31 cellular contexts compared by ENCODE assay signal in the genomic region with DNA sequence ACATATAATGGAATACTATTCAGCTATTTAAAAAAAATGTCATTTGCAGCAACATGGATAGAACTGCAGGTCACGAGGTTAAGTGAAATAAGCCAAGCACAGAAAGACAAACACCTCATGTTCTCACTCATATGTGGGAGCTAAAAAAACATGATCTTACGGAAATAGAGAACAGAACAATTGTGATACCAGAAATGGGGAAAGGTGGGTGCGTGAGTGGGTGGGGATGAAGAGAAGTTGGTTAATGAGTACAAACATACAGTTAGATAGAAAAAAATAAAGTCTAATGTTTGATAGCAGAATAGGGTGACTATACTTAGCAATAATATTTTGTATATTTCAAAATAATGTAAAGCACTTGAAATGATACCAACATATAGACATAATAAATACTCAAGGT. TPM values are rescaled to one million over a fixed set of nuclear protein-coding genes. Genes with fewer than 3 reads are reported as not detected.
A peak's percentile ranks its signal among the peaks of the same experiment; 100 is the strongest.
DNase-seq lines count a peak whose midpoint lies in the region; ATAC-seq and TF ChIP-seq lines count a peak whose summit lies in the region.
"Had no signal": no experiment of that assay in that cellular context is flagged by ENCODE, and none has a peak within 500 bp of the region (broad histone marks: within the 10 kb centered on the region; RNA-seq: fewer than 3 reads in every experiment).

No MANE protein-coding gene starts in this region.

- no peak for TF ChIP-seq CTCF in HEK293 (tag by site-specific recombination; IDR thresholded peaks at IDR 0.05)

- no peak overlapping the region for H3K4me3 ChIP-seq in HEK293 (ENCODE audit: low read depth, low read length)
- H3K4me3 ChIP-seq: A549; BLaER1; BLaER1 treated with 17β-estradiol and CSF1 and Interleukin-3, amounts not matched to agents 10 nM and 100 nM had no signal

- DNase-seq in Ammon's horn (ENCODE audit: low spot score), result peak; percentile 9
- peak; percentile 53 for DNase-seq in kidney glomerular epithelial cell (lab: John Stamatoyannopoulos, UW)
- DNase-seq in sciatic nerve (ENCODE audit: low spot score), result no peak
- DNase-seq in stimulated activated naive CD4-positive, alpha-beta T cell treated with Interleukin-2 at 50 U/mL for 16 hours (lab: John Stamatoyannopoulos, UW), result no peak
- DNase-seq in effector CD4-positive, alpha-beta T cell, result no peak
- DNase-seq: 8988T; ACHN; AML-193; BE2C; C1 segment of cervical spinal cord; Caco-2; Calu3; CD4-positive, alpha-beta memory T cell; CD4-positive, alpha-beta T cell; CD4-positive, CD25-positive, alpha-beta regulatory T cell; CD8-positive, alpha-beta memory T cell; CD8-positive, alpha-beta T cell; COR-L47; DMS 273 treated with DMSO at 0.1 percent for 48 hours; DMS153; DMS53; DMS79; DMS79 treated with DMSO at 0.1 percent for 48 hours; DND-41; EL had no signal

- H3K27ac ChIP-seq in HEK293 (ENCODE audit: extremely low read depth, low read depth, low read length), result no peak overlapping the region
- H3K27ac ChIP-seq: 22Rv1; A549; BLaER1; BLaER1 treated with 17β-estradiol and CSF1 and Interleukin-3, amounts not matched to agents 10 nM and 100 nM; C4-2B had no signal

- POLR2A ChIA-PET in HEK293 (lab: Yijun Ruan, JAX), result interaction anchor here (0.5 kb wide), 1 partner anchor 8 kb away, joined by 3 read pairs; no protein-coding TSS in a partner anchor

- H3K4me1 ChIP-seq in HEK293 (ENCODE audit: control insufficient read depth, insufficient read depth, low read length), result no peaks in the 10 kb centered on the region
- H3K4me1 ChIP-seq: A549; BE2C; BLaER1; BLaER1 treated with 17β-estradiol and CSF1 and Interleukin-3, amounts not matched to agents 10 nM and 100 nM; Caco-2 had no signal

- ATAC-seq in sciatic nerve, result no peak
- ATAC-seq: A549; CD8-positive, alpha-beta T cell had no signal

- peaks cover 0 to 15% of the 10 kb centered on the region in 2 experiments; a peak in 2 of 3 replicates for H3K36me3 ChIP-seq in HEK293 (ENCODE audit: control insufficient read depth in 2 of 2, insufficient read depth in 1 of 2, low read length in 2 of 2)

- intact Hi-C loops in sciatic nerve (cut with DNase I), result no loop called here

- no peaks in the 10 kb centered on the region for H3K9me3 ChIP-seq in HEK293 (ENCODE audit: control insufficient read depth, insufficient read depth, low read depth, low read length)
- H3K9me3 ChIP-seq: A549, BE2C, BLaER1, Caco-2 had no signal

- CTCF ChIA-PET in HEK293 (lab: Yijun Ruan, JAX), result interaction anchor here (0.6 kb wide), 1 partner anchor 156 kb away, joined by 3 read pairs; no protein-coding TSS in a partner anchor

TF ChIP-seq in HEK293, 187 proteins besides CTCF, POLR2A, EP300 and RAD21:
- TF ChIP-seq, protein P1, sequence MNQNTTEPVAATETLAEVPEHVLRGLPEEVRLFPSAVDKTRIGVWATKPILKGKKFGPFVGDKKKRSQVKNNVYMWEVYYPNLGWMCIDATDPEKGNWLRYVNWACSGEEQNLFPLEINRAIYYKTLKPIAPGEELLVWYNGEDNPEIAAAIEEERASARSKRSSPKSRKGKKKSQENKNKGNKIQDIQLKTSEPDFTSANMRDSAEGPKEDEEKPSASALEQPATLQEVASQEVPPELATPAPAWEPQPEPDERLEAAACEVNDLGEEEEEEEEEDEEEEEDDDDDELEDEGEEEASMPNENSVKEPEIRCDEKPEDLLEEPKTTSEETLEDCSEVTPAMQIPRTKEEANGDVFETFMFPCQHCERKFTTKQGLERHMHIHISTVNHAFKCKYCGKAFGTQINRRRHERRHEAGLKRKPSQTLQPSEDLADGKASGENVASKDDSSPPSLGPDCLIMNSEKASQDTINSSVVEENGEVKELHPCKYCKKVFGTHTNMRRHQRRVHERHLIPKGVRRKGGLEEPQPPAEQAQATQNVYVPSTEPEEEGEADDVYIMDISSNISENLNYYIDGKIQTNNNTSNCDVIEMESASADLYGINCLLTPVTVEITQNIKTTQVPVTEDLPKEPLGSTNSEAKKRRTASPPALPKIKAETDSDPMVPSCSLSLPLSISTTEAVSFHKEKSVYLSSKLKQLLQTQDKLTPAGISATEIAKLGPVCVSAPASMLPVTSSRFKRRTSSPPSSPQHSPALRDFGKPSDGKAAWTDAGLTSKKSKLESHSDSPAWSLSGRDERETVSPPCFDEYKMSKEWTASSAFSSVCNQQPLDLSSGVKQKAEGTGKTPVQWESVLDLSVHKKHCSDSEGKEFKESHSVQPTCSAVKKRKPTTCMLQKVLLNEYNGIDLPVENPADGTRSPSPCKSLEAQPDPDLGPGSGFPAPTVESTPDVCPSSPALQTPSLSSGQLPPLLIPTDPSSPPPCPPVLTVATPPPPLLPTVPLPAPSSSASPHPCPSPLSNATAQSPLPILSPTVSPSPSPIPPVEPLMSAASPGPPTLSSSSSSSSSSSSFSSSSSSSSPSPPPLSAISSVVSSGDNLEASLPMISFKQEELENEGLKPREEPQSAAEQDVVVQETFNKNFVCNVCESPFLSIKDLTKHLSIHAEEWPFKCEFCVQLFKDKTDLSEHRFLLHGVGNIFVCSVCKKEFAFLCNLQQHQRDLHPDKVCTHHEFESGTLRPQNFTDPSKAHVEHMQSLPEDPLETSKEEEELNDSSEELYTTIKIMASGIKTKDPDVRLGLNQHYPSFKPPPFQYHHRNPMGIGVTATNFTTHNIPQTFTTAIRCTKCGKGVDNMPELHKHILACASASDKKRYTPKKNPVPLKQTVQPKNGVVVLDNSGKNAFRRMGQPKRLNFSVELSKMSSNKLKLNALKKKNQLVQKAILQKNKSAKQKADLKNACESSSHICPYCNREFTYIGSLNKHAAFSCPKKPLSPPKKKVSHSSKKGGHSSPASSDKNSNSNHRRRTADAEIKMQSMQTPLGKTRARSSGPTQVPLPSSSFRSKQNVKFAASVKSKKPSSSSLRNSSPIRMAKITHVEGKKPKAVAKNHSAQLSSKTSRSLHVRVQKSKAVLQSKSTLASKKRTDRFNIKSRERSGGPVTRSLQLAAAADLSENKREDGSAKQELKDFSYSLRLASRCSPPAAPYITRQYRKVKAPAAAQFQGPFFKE (tag by site-specific recombination; IDR thresholded peaks at IDR 0.05; ENCODE audit: borderline replicate concordance), result no peak
- TF ChIP-seq EGR2 (tag by site-specific recombination; IDR thresholded peaks at IDR 0.05; ENCODE audit: low read depth) (peak; percentile 87), ZNF473 (tag by site-specific recombination; IDR thresholded peaks at IDR 0.05) (no peak), ZNF16 (tag by site-specific recombination; IDR thresholded peaks at IDR 0.05; ENCODE audit: low read depth) (no peak), ZNF621 (tag by site-specific recombination; IDR thresholded peaks at IDR 0.05) (no peak), ZFHX2 (tag by site-specific recombination; conservative IDR thresholded peaks at IDR 0.05) (peak; percentile 42), ZBTB1 (tag by site-specific recombination; IDR thresholded peaks at IDR 0.05) (no peak), ZBTB8A (tag by site-specific recombination; IDR thresholded peaks at IDR 0.05) (no peak), ZNF248 (tag by site-specific recombination; IDR thresholded peaks at IDR 0.05) (no peak)
- TF ChIP-seq, protein P2, sequence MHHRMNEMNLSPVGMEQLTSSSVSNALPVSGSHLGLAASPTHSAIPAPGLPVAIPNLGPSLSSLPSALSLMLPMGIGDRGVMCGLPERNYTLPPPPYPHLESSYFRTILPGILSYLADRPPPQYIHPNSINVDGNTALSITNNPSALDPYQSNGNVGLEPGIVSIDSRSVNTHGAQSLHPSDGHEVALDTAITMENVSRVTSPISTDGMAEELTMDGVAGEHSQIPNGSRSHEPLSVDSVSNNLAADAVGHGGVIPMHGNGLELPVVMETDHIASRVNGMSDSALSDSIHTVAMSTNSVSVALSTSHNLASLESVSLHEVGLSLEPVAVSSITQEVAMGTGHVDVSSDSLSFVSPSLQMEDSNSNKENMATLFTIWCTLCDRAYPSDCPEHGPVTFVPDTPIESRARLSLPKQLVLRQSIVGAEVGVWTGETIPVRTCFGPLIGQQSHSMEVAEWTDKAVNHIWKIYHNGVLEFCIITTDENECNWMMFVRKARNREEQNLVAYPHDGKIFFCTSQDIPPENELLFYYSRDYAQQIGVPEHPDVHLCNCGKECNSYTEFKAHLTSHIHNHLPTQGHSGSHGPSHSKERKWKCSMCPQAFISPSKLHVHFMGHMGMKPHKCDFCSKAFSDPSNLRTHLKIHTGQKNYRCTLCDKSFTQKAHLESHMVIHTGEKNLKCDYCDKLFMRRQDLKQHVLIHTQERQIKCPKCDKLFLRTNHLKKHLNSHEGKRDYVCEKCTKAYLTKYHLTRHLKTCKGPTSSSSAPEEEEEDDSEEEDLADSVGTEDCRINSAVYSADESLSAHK (tag by site-specific recombination; IDR thresholded peaks at IDR 0.05), result no peak
- TF ChIP-seq, protein P3, sequence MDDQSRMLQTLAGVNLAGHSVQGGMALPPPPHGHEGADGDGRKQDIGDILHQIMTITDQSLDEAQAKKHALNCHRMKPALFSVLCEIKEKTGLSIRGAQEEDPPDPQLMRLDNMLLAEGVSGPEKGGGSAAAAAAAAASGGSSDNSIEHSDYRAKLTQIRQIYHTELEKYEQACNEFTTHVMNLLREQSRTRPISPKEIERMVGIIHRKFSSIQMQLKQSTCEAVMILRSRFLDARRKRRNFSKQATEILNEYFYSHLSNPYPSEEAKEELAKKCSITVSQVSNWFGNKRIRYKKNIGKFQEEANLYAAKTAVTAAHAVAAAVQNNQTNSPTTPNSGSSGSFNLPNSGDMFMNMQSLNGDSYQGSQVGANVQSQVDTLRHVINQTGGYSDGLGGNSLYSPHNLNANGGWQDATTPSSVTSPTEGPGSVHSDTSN (CRISPR knock-in tag; IDR thresholded peaks at IDR 0.05), result no peak
TF ChIP-seq in HEK293: peak in this region for 2.

RNA-seq across cellular contexts. Expression of a gene that starts 38.7 kb away (rescaled TPM):
- total RNA-seq in sciatic nerve, result 46.5 TPM

RNA-seq across cellular contexts. Expression of a gene that starts 38.8 kb away (rescaled TPM):
- 41.3 TPM for total RNA-seq in sciatic nerve

Comparison
In these comparisons a context has a peak if more than half of its experiments do, and no peak if none do; other contexts are left out.
1. DNase-seq: peak in Ammon's horn (single experiment) and kidney glomerular epithelial cell (single experiment); none in sciatic nerve (single experiment), stimulated activated naive CD4-positive, alpha-beta T cell treated with Interleukin-2 at 50 U/mL for 16 hours (single experiment) and effector CD4-positive, alpha-beta T cell (single experiment).